ENCODE assay signal across 18 cellular contexts in the genomic region with DNA sequence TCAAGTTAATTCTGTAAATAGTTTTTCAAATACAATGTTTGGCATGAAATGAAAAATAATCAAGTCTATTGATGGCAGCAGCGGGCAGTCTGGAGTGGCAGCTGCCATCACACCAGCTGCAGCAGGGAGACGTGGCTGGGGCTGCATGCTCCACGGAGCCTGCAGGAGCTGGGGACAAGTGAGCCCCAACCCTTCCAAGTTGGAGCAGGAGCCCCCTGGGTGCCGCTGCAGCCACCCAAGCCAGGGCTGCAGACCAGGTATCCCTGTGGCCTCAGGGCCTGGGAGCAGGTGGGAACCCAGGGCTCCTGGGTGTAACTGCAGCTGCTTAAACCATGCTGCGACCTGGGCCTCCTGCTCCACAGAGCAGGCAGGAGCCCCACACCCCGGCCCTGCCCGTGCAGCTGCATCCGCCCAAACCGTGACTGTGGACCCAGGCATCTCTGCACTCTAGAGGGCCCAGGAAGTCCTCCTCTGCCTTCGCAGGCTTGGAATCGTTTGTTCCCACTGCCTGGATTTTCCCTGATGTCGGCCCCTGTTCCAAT.
"Had no signal": no experiment of that assay in that cellular context is flagged by ENCODE, and none has a peak within 500 bp of the region (broad histone marks: within the 10 kb centered on the region; RNA-seq: fewer than 3 reads in every experiment).

No MANE protein-coding gene starts in this region.

- DNase-seq: activated CD4-positive, alpha-beta T cell treated with anti-CD3 and anti-CD28 coated beads, Interleukin-2, amount 50 U/mL, for 1 hour; activated CD4-positive, CD25-positive, alpha-beta regulatory T cell; body of pancreas; central memory CD4-positive, alpha-beta T cell; effector memory CD4-positive, alpha-beta T cell; gastrocnemius medialis; heart right ventricle; mucosa of descending colon; natural killer cell; occipital lobe; sigmoid colon; testis had no signal

- H3K4me3 Mint-ChIP-seq: activated naive CD4-positive, alpha-beta T cell treated with anti-CD3 and anti-CD28 coated beads, Interleukin-2, amount 50 U/mL, for 24 hours; natural killer cell; stimulated activated naive CD8-positive, alpha-beta T cell treated with anti-CD3 and anti-CD28 coated beads, Interleukin-15, Interleukin-2, amounts not matched to agents 100 ng/mL and 50 ng/mL, for 24 hours had no signal

- H3K27me3 ChIP-seq: body of pancreas, gastrocnemius medialis, heart right ventricle, sigmoid colon, testis had no signal

- H3K36me3 Mint-ChIP-seq: activated naive CD4-positive, alpha-beta T cell treated with anti-CD3 and anti-CD28 coated beads, Interleukin-2, amount 50 U/mL, for 24 hours; natural killer cell had no signal

- H3K9me3 Mint-ChIP-seq: activated naive CD4-positive, alpha-beta T cell treated with anti-CD3 and anti-CD28 coated beads, Interleukin-2, amount 50 U/mL, for 24 hours; activated T-helper 2 cell treated with anti-CD3 and anti-CD28 coated beads, Interferon-gamma antibody, Interleukin-2, Interleukin-4, amounts not matched to agents 10 μg/mL and 5 μg/mL and 100 μg/mL, durations not matched to agents 14 hours and 24 hours and 36 hours; stimulated activated naive CD8-positive, alpha-beta T cell treated with anti-CD3 and anti-CD28 coated beads, Interleukin-15, Interleukin-2, amounts not matched to agents 100 ng/mL and 50 ng/mL, for 24 hours had no signal

- H3K27ac ChIP-seq: body of pancreas, epithelial cell of prostate, gastrocnemius medialis, heart right ventricle, sigmoid colon, testis had no signal

- H3K27me3 Mint-ChIP-seq: activated naive CD4-positive, alpha-beta T cell treated with anti-CD3 and anti-CD28 coated beads, Interleukin-2, amount 50 U/mL, for 24 hours; progenitor cell of endocrine pancreas; stimulated activated naive CD8-positive, alpha-beta T cell treated with anti-CD3 and anti-CD28 coated beads, Interleukin-15, Interleukin-2, amounts not matched to agents 100 ng/mL and 50 ng/mL, for 24 hours had no signal

- H3K4me1 ChIP-seq: body of pancreas, gastrocnemius medialis, heart right ventricle, testis had no signal

- H3K27ac Mint-ChIP-seq: activated naive CD4-positive, alpha-beta T cell treated with anti-CD3 and anti-CD28 coated beads, Interleukin-2, amount 50 U/mL, for 24 hours; activated T-helper 2 cell treated with anti-CD3 and anti-CD28 coated beads, Interferon-gamma antibody, Interleukin-2, Interleukin-4, amounts not matched to agents 10 μg/mL and 5 μg/mL and 100 μg/mL, durations not matched to agents 14 hours and 24 hours and 36 hours; natural killer cell; progenitor cell of endocrine pancreas; stimulated activated naive CD8-positive, alpha-beta T cell treated with anti-CD3 and anti-CD28 coated beads, Interleukin-15, Interleukin-2, amounts not matched to agents 100 ng/mL and 50 ng/mL, for 24 hours had no signal

- H3K4me1 Mint-ChIP-seq: activated naive CD4-positive, alpha-beta T cell treated with anti-CD3 and anti-CD28 coated beads, Interleukin-2, amount 50 U/mL, for 24 hours; natural killer cell had no signal

- H3K36me3 ChIP-seq: gastrocnemius medialis, heart right ventricle, sigmoid colon had no signal

- H3K9me3 ChIP-seq: body of pancreas, gastrocnemius medialis, heart right ventricle, mucosa of descending colon, sigmoid colon, testis had no signal

- H3K4me3 ChIP-seq: body of pancreas, gastrocnemius medialis, heart right ventricle, mucosa of descending colon, sigmoid colon, testis had no signal

- ATAC-seq: body of pancreas, gastrocnemius medialis, heart right ventricle, left lobe of liver, mucosa of descending colon, natural killer cell had no signal
